23 cellular contexts compared by ENCODE assay signal in genomic region chr4:16204505-16204904, GRCh38. TPM values are rescaled to one million over a fixed set of nuclear protein-coding genes. Genes with fewer than 3 reads are reported as not detected.
DNase-seq lines count a peak whose midpoint lies in the region; ATAC-seq and TF ChIP-seq lines count a peak whose summit lies in the region.
"Had no signal": no experiment of that assay in that cellular context is flagged by ENCODE, and none has a peak within 500 bp of the region (broad histone marks: within the 10 kb centered on the region; RNA-seq: fewer than 3 reads in every experiment).

No MANE protein-coding gene starts in this region.

- peaks cover 60% of the 10 kb centered on the region for H3K4me1 Mint-ChIP-seq in dendritic cell treated with granulocyte-macrophage colony-stimulating factor and Interleukin-4, amounts not matched to agents 40 ng/mL and 50 ng/mL, for 4 days (ENCODE audit: low read depth)

- peaks cover 53% of the 10 kb centered on the region for H3K36me3 Mint-ChIP-seq in dendritic cell treated with granulocyte-macrophage colony-stimulating factor and Interleukin-4, amounts not matched to agents 40 ng/mL and 50 ng/mL, for 4 days (ENCODE audit: low read depth)

- H3K9me3 ChIP-seq in left ventricle myocardium inferior (replicated peaks) (no peaks in the 10 kb centered on the region), lower lobe of right lung (no peaks in the 10 kb centered on the region), upper lobe of right lung (no peaks in the 10 kb centered on the region)
- H3K9me3 ChIP-seq: Peyer's patch, SJCRH30 had no signal

- H3K27me3 ChIP-seq in left ventricle myocardium inferior (ENCODE audit: low read depth): no peaks in the 10 kb centered on the region
- H3K27me3 ChIP-seq in lower lobe of right lung (ENCODE audit: low read depth): no peaks in the 10 kb centered on the region
- H3K27me3 ChIP-seq in upper lobe of right lung: no peaks in the 10 kb centered on the region
- H3K27me3 ChIP-seq: Peyer's patch, SJCRH30 had no signal

- DNase-seq in Right ventricle myocardium superior (no peak), left ventricle myocardium inferior (no peak), lower lobe of right lung (peak; percentile 61), upper lobe of right lung (peak; percentile 68), HuH-7.5 (ENCODE audit: low spot score) (no peak), AG08396 (ENCODE audit: low spot score) (no peak)
- DNase-seq: C1 segment of cervical spinal cord; CD4-positive, alpha-beta memory T cell; COR-L47; GM23248; H9; KBM-7; MM.1S; NCI-H1048; NCI-H1694; NCI-H2081; NCI-H2227 treated with DMSO at 0.1 percent for 48 hours; NCI-H69; OCI-M1; Peyer's patch; SJCRH30 had no signal

- intact Hi-C loops in Right ventricle myocardium superior (cut with DNase I): loop anchor here (10.0 kb wide), 1 partner anchor 180 kb away; no protein-coding TSS in a partner anchor
- intact Hi-C loops in left ventricle myocardium inferior (cut with micrococcal nuclease): no loop called here
- intact Hi-C loops in dendritic cell treated with granulocyte-macrophage colony-stimulating factor and Interleukin-4, amounts not matched to agents 40 ng/mL and 50 ng/mL, for 4 days (cut with micrococcal nuclease): no loop called here
- intact Hi-C loops in lower lobe of right lung (cut with DNase I): no loop called here
- intact Hi-C loops in upper lobe of right lung (cut with DNase I): no loop called here

- no peaks in the 10 kb centered on the region for H3K9me3 Mint-ChIP-seq in dendritic cell treated with granulocyte-macrophage colony-stimulating factor and Interleukin-4, amounts not matched to agents 40 ng/mL and 50 ng/mL, for 4 days
- H3K9me3 Mint-ChIP-seq: CD4-positive, alpha-beta memory T cell; H9 had no signal

- H3K4me1 ChIP-seq in left ventricle myocardium inferior (peaks cover 31% of the 10 kb centered on the region), lower lobe of right lung (peaks cover 23% of the 10 kb centered on the region), upper lobe of right lung (peaks cover 18% of the 10 kb centered on the region)
- H3K4me1 ChIP-seq: Peyer's patch, SJCRH30 had no signal

- peak; percentile 63 for ATAC-seq in Right ventricle myocardium superior (ENCODE audit: poor library complexity)
- ATAC-seq in lower lobe of right lung: peak; percentile 87 to 88
- ATAC-seq in upper lobe of right lung: peak; percentile 88
- ATAC-seq: SK-N-SH treated with all-trans-retinoic acid at 6 μM for 48 hours had no signal

- peaks cover 21% of the 10 kb centered on the region for H3K36me3 ChIP-seq in left ventricle myocardium inferior
- peaks cover 27% of the 10 kb centered on the region for H3K36me3 ChIP-seq in lower lobe of right lung
- peaks cover 13% of the 10 kb centered on the region for H3K36me3 ChIP-seq in upper lobe of right lung
- H3K36me3 ChIP-seq: Peyer's patch had no signal

- no peak overlapping the region for H3K27ac ChIP-seq in left ventricle myocardium inferior (replicated peaks)
- no peak overlapping the region for H3K27ac ChIP-seq in lower lobe of right lung
- H3K27ac ChIP-seq in upper lobe of right lung: no peak overlapping the region
- H3K27ac ChIP-seq: GM23248, Peyer's patch, SJCRH30 had no signal

- no peak overlapping the region for H3K4me3 Mint-ChIP-seq in dendritic cell treated with granulocyte-macrophage colony-stimulating factor and Interleukin-4, amounts not matched to agents 40 ng/mL and 50 ng/mL, for 4 days
- H3K4me3 Mint-ChIP-seq: CD4-positive, alpha-beta memory T cell; H9 had no signal

- no peak for TF ChIP-seq CTCF in left ventricle myocardium inferior (IDR thresholded peaks at IDR 0.05; ENCODE audit: borderline replicate concordance)
- TF ChIP-seq CTCF in lower lobe of right lung (IDR thresholded peaks at IDR 0.05): no peak
- TF ChIP-seq CTCF in upper lobe of right lung (IDR thresholded peaks at IDR 0.05): no peak

- H3K27ac Mint-ChIP-seq in dendritic cell treated with granulocyte-macrophage colony-stimulating factor and Interleukin-4, amounts not matched to agents 40 ng/mL and 50 ng/mL, for 4 days: peak overlapping the region; percentile 15
- H3K27ac Mint-ChIP-seq: H9 had no signal

- H3K4me3 ChIP-seq in left ventricle myocardium inferior (no peak overlapping the region), lower lobe of right lung (no peak overlapping the region), upper lobe of right lung (no peak overlapping the region)
- H3K4me3 ChIP-seq: GM23248, Peyer's patch, SJCRH30 had no signal

- H3K27me3 Mint-ChIP-seq in dendritic cell treated with granulocyte-macrophage colony-stimulating factor and Interleukin-4, amounts not matched to agents 40 ng/mL and 50 ng/mL, for 4 days: no peaks in the 10 kb centered on the region
- H3K27me3 Mint-ChIP-seq: CD4-positive, alpha-beta memory T cell had no signal

RNA-seq across cellular contexts. Expression of gene TAPT1, which starts 21.8 kb away (rescaled TPM):
- total RNA-seq in Right ventricle myocardium superior (39.5 TPM), left ventricle myocardium inferior (35.3 TPM), lower lobe of right lung (72.8 TPM), upper lobe of right lung (66.5 TPM)

Comparison
In these comparisons a context has a peak if more than half of its experiments do, and no peak if none do; other contexts are left out.
1. DNase-seq: peak in lower lobe of right lung (single experiment) and upper lobe of right lung (single experiment); none in Right ventricle myocardium superior (single experiment), left ventricle myocardium inferior (single experiment), HuH-7.5 (single experiment) and AG08396 (single experiment).
2. Peak in every context shown above with its lines, with median percentiles within 50 percentile points of each other: ATAC-seq.